ENCODE assay signal across 1 cellular context in genomic region chr12:42048980-42049379, GRCh38.
TF ChIP-seq lines count a peak whose summit lies in the region.
"Not testable (repeated sequence)": the region's sequence is repeated elsewhere in the genome, so short reads cannot be mapped to it uniquely, and the experiment has no call there.

No MANE protein-coding gene starts in this region.

TF ChIP-seq in HepG2, 621 proteins besides CTCF, POLR2A, EP300 and RAD21:
- TF ChIP-seq ARID5B (CRISPR knock-in tag; IDR thresholded peaks at IDR 0.05) (peak; percentile 29; the same call in 1 of the 2 replicates), PHF8 (CRISPR knock-in tag; IDR thresholded peaks at IDR 0.05) (0 out of 2 replicates have a peak, but pooled peaks have one; percentile 32), FOXA3 (CRISPR knock-in tag; IDR thresholded peaks at IDR 0.05) (peak; percentile 49; the same call in 1 of the 2 replicates), ZMYM4 (CRISPR knock-in tag; IDR thresholded peaks at IDR 0.05) (peak; percentile 50; the same call in 1 of the 2 replicates), SP5 (CRISPR knock-in tag; IDR thresholded peaks at IDR 0.05; ENCODE audit: borderline replicate concordance, low read depth) (0 out of 2 replicates have a peak, but pooled peaks have one; percentile 31), FOXA1 (CRISPR knock-in tag; IDR thresholded peaks at IDR 0.05) (peak; percentile 72), HOXA3 (CRISPR knock-in tag; IDR thresholded peaks at IDR 0.05) (0 out of 2 replicates have a peak, but pooled peaks have one; percentile 36), SALL1 (CRISPR knock-in tag; IDR thresholded peaks at IDR 0.05) (0 out of 2 replicates have a peak, but pooled peaks have one; percentile 13)
- TF ChIP-seq, protein P1, sequence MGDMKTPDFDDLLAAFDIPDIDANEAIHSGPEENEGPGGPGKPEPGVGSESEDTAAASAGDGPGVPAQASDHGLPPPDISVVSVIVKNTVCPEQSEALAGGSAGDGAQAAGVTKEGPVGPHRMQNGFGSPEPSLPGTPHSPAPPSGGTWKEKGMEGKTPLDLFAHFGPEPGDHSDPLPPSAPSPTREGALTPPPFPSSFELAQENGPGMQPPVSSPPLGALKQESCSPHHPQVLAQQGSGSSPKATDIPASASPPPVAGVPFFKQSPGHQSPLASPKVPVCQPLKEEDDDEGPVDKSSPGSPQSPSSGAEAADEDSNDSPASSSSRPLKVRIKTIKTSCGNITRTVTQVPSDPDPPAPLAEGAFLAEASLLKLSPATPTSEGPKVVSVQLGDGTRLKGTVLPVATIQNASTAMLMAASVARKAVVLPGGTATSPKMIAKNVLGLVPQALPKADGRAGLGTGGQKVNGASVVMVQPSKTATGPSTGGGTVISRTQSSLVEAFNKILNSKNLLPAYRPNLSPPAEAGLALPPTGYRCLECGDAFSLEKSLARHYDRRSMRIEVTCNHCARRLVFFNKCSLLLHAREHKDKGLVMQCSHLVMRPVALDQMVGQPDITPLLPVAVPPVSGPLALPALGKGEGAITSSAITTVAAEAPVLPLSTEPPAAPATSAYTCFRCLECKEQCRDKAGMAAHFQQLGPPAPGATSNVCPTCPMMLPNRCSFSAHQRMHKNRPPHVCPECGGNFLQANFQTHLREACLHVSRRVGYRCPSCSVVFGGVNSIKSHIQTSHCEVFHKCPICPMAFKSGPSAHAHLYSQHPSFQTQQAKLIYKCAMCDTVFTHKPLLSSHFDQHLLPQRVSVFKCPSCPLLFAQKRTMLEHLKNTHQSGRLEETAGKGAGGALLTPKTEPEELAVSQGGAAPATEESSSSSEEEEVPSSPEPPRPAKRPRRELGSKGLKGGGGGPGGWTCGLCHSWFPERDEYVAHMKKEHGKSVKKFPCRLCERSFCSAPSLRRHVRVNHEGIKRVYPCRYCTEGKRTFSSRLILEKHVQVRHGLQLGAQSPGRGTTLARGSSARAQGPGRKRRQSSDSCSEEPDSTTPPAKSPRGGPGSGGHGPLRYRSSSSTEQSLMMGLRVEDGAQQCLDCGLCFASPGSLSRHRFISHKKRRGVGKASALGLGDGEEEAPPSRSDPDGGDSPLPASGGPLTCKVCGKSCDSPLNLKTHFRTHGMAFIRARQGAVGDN (CRISPR knock-in tag; IDR thresholded peaks at IDR 0.05): peak; percentile 30; the same call in 1 of the 2 replicates
- TF ChIP-seq, protein P2, sequence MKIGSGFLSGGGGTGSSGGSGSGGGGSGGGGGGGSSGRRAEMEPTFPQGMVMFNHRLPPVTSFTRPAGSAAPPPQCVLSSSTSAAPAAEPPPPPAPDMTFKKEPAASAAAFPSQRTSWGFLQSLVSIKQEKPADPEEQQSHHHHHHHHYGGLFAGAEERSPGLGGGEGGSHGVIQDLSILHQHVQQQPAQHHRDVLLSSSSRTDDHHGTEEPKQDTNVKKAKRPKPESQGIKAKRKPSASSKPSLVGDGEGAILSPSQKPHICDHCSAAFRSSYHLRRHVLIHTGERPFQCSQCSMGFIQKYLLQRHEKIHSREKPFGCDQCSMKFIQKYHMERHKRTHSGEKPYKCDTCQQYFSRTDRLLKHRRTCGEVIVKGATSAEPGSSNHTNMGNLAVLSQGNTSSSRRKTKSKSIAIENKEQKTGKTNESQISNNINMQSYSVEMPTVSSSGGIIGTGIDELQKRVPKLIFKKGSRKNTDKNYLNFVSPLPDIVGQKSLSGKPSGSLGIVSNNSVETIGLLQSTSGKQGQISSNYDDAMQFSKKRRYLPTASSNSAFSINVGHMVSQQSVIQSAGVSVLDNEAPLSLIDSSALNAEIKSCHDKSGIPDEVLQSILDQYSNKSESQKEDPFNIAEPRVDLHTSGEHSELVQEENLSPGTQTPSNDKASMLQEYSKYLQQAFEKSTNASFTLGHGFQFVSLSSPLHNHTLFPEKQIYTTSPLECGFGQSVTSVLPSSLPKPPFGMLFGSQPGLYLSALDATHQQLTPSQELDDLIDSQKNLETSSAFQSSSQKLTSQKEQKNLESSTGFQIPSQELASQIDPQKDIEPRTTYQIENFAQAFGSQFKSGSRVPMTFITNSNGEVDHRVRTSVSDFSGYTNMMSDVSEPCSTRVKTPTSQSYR (CRISPR knock-in tag; IDR thresholded peaks at IDR 0.05; ENCODE audit: borderline replicate concordance): peak; percentile 83
- not testable (repeated sequence) for TF ChIP-seq FOXA1 (IDR thresholded peaks at IDR 0.05)
- TF ChIP-seq, protein P3, sequence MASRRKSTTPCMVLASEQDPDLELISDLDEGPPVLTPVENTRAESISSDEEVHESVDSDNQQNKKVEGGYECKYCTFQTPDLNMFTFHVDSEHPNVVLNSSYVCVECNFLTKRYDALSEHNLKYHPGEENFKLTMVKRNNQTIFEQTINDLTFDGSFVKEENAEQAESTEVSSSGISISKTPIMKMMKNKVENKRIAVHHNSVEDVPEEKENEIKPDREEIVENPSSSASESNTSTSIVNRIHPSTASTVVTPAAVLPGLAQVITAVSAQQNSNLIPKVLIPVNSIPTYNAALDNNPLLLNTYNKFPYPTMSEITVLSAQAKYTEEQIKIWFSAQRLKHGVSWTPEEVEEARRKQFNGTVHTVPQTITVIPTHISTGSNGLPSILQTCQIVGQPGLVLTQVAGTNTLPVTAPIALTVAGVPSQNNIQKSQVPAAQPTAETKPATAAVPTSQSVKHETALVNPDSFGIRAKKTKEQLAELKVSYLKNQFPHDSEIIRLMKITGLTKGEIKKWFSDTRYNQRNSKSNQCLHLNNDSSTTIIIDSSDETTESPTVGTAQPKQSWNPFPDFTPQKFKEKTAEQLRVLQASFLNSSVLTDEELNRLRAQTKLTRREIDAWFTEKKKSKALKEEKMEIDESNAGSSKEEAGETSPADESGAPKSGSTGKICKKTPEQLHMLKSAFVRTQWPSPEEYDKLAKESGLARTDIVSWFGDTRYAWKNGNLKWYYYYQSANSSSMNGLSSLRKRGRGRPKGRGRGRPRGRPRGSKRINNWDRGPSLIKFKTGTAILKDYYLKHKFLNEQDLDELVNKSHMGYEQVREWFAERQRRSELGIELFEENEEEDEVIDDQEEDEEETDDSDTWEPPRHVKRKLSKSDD (CRISPR knock-in tag; IDR thresholded peaks at IDR 0.05; ENCODE audit: low read depth): 0 out of 2 replicates have a peak, but pooled peaks have one; percentile 41
